6 cellular contexts compared by ENCODE assay signal in genomic region chr1:33537885-33538284, GRCh38.
"Had no signal": no experiment of that assay in that cellular context is flagged by ENCODE, and none has a peak within 500 bp of the region (broad histone marks: within the 10 kb centered on the region; RNA-seq: fewer than 3 reads in every experiment).

No MANE protein-coding gene starts in this region.

- FAIRE-seq: HTR-8/SVneo had no signal

- H3K4me2 ChIP-seq: KMS-11 had no signal

- DNase-seq: IMR-90, KBM-7, KG1 had no signal

- H3K27ac ChIP-seq: HL-60, KMS-11 had no signal

- H3K9ac ChIP-seq: KMS-11 had no signal
